1 cellular context compared by ENCODE assay signal in genomic region chr17:65191805-65192740, GRCh38.
A peak's percentile ranks its signal among the peaks of the same experiment; 100 is the strongest.
TF ChIP-seq lines count a peak whose summit lies in the region.

No MANE protein-coding gene starts in this region.

TF ChIP-seq in endothelial cell of umbilical vein, 7 proteins besides CTCF, POLR2A, EP300 and RAD21:
- no peak for TF ChIP-seq EZH2 (IDR thresholded peaks at IDR 0.05; ENCODE audit: borderline replicate concordance, low read depth, low read length, severe bottlenecking)
- peak; percentile 34 for TF ChIP-seq POLR2AphosphoS5 (IDR thresholded peaks at IDR 0.05; ENCODE audit: insufficient read depth, low read depth, low read length)
- TF ChIP-seq MYC (IDR thresholded peaks at IDR 0.05; ENCODE audit: low read depth, low read length), result no peak
- TF ChIP-seq, protein P1, sequence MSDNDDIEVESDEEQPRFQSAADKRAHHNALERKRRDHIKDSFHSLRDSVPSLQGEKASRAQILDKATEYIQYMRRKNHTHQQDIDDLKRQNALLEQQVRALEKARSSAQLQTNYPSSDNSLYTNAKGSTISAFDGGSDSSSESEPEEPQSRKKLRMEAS (IDR thresholded peaks at IDR 0.05; ENCODE audit: insufficient read depth, insufficient read length), result no peak
- peak; percentile 65 for TF ChIP-seq JUN (IDR thresholded peaks at IDR 0.05; ENCODE audit: borderline replicate concordance, insufficient read depth, insufficient read length, low read depth)
- no peak for TF ChIP-seq GATA2 (IDR thresholded peaks at IDR 0.05; ENCODE audit: insufficient read depth, insufficient read length, low read depth, low read length)
- TF ChIP-seq FOS (IDR thresholded peaks at IDR 0.05; ENCODE audit: borderline replicate concordance, insufficient read depth, low read length), result peak; percentile 90
